30 cellular contexts compared by ENCODE assay signal in the genomic region with DNA sequence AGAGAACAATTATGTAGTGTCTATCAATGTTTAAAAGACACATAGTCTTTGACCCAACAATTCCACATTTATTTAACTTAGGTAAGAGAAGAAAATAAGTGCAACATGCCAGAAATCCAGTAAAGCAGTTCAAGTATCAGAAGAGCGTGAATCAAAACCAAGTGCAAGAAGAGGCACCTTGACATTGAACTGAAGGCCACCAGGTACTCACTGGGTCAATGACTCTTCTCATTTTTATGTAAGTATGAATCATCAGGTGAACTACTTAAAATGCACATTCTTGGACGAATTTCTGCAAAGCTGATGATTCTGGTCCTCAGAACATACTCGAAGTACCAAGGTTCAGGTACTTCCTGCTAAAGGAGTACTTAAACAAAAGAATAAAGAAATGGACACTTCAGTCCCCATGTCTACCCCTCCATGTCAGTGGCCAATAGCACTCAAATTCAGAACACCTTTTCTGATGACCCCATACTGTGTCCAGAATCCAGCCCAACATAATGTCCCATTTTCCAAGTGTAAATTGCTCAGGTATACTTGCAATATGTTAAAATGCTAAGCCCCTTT.
"Had no signal": no experiment of that assay in that cellular context is flagged by ENCODE, and none has a peak within 500 bp of the region (broad histone marks: within the 10 kb centered on the region; RNA-seq: fewer than 3 reads in every experiment).

No MANE protein-coding gene starts in this region.

- H3K4me3 ChIP-seq: ascending aorta, esophagus squamous epithelium had no signal

- DNase-seq: activated B cell treated with CpG ODN at 0.5 μM for 24 hours; activated CD4-positive, alpha-beta memory T cell treated with anti-CD3 and anti-CD28 coated beads for 36 hours; activated CD4-positive, alpha-beta T cell treated with anti-CD3 and anti-CD28 coated beads for 36 hours; activated CD4-positive, alpha-beta T cell treated with anti-CD3 and anti-CD28 coated beads, Interleukin-2, amount 10 ng/mL, durations not matched to agents 24 days and 14 days; activated CD4-positive, CD25-positive, alpha-beta regulatory T cell treated with anti-CD3 and anti-CD28 coated beads, Interleukin-2, amount 50 U/mL, for 72 hours; activated CD8-positive, alpha-beta memory T cell treated with anti-CD3 and anti-CD28 coated beads, Interleukin-2, amount 10 ng/mL, durations not matched to agents 7 days and 5 days; activated CD8-positive, alpha-beta memory T cell treated with anti-CD3 and anti-CD28 coated beads, Interleukin-2, amount 50 U/mL, for 4 hours; activated CD8-positive, alpha-beta T cell treated with anti-CD3 and anti-CD28 coated beads, Interleukin-2, amount 10 ng/mL, durations not matched to agents 7 days and 5 days; activated effector memory CD4-positive, alpha-beta T cell treated with anti-CD3 and anti-CD28 coated beads, Interleukin-2, amount 50 U/mL, for 16 hours; activated naive CD4-positive, alpha-beta T cell; activated naive CD4-positive, alpha-beta T cell treated with anti-CD3 and anti-CD28 coated beads, Interleukin-2, amount 10 ng/mL, durations not matched to agents 7 days and 5 days; activated naive CD8-positive, alpha-beta T cell treated with anti-CD3 and anti-CD28 coated beads, Interleukin-2, amount 10 ng/mL, durations not matched to agents 7 days and 5 days; activated T-cell treated with anti-CD3 and anti-CD28 coated beads, Interleukin-2, amount 50 U/mL, for 1 hour; activated T-cell treated with anti-CD3 and anti-CD28 coated beads, Interleukin-2, amount 50 U/mL, for 48 hours; caudate nucleus; cortex of kidney; dermis blood vessel endothelial cell; effector CD4-positive, alpha-beta T cell; effector memory CD8-positive, alpha-beta T cell; esophagus squamous epithelium; glutamatergic neuron; T-helper 1 cell; T-helper 17 cell; T1000; WERI-Rb-1 had no signal

- H3K27me3 ChIP-seq: ascending aorta, esophagus squamous epithelium had no signal

- H3K4me1 ChIP-seq: ascending aorta had no signal

- ATAC-seq: activated CD4-positive, alpha-beta T cell treated with anti-CD3 and anti-CD28 coated beads for 36 hours; activated CD8-positive, alpha-beta memory T cell treated with anti-CD3 and anti-CD28 coated beads, Interleukin-2, amount 10 ng/mL, durations not matched to agents 7 days and 5 days; activated CD8-positive, alpha-beta T cell treated with anti-CD3 and anti-CD28 coated beads, Interleukin-2, amount 10 ng/mL, durations not matched to agents 7 days and 5 days; effector memory CD8-positive, alpha-beta T cell; T-helper 17 cell had no signal

- H3K36me3 ChIP-seq: ascending aorta, esophagus squamous epithelium, WERI-Rb-1 had no signal

- H3K27ac ChIP-seq: ascending aorta, epithelial cell of prostate, esophagus squamous epithelium, WERI-Rb-1 had no signal

- H3K9me3 ChIP-seq: ascending aorta, esophagus squamous epithelium had no signal

- FAIRE-seq: colon, endothelial cell of umbilical vein, frontal cortex had no signal
